ENCODE assay signal across 9 cellular contexts in the genomic region with DNA sequence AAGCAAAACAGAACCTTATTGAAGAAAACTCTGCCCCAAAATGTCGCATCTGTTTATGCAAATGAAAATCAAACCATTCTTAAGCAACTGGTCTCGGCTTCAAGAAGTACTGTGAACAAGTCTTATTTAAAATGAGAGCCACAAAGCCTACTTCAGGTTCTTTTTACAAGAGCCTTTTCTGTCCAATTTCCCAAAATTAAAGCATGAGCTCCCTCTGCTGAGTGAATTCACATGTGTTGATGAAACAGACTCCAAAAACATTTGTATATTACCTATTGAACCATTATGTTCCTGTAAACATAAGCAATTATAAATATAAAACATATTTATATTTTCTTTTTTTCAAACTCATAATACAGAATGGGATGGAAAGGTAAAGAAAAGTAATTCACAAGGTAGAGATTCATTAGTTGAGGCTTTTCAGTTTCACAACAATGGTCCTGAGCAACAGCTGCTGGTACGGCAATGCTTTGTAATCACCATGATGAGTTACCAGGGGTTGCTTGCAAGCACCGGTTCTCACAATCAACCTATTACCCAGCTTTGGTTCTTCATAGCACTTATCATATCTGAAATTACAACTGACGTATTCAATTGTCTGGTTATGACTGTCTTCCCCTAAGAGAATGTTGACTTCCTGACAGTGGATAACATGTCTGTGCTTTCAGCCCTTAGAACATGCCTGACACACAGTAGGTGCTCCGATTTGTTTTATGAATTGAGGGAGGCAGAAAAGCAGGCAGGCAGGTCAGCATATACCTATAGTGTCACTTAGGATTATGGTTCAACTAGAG.
A peak's percentile ranks its signal among the peaks of the same experiment; 100 is the strongest.
DNase-seq lines count a peak whose midpoint lies in the region; ATAC-seq, FAIRE-seq and TF ChIP-seq lines count a peak whose summit lies in the region.
"Had no signal": no experiment of that assay in that cellular context is flagged by ENCODE, and none has a peak within 500 bp of the region (broad histone marks: within the 10 kb centered on the region; RNA-seq: fewer than 3 reads in every experiment).

No MANE protein-coding gene starts in this region.

- peaks cover 3% of the 10 kb centered on the region in 2 donors for H3K36me3 Mint-ChIP-seq in activated T-cell treated with anti-CD3 and anti-CD28 coated beads, Interleukin-2, amount 50 U/mL, for 72 hours (ENCODE audit: insufficient read depth in 2 of 2)

- H3K9me3 ChIP-seq in BLaER1 treated with 17β-estradiol and CSF1 and Interleukin-3, amounts not matched to agents 10 nM and 100 nM (replicated peaks in 1 of 11), result no peaks in the 10 kb centered on the region

- 0 out of 22 replicates have a peak, but pooled peaks cover 0 to 9% (median 0%) of the 10 kb centered on the region in 11 experiments for H3K36me3 ChIP-seq in BLaER1 treated with 17β-estradiol and CSF1 and Interleukin-3, amounts not matched to agents 10 nM and 100 nM

- peaks cover 0 to 3% of the 10 kb centered on the region in 2 donors for H3K9me3 Mint-ChIP-seq in activated T-cell treated with anti-CD3 and anti-CD28 coated beads, Interleukin-2, amount 50 U/mL, for 72 hours

- TF ChIP-seq POLR2A in GM12892 (IDR thresholded peaks at IDR 0.05; ENCODE audit: low read depth, low read length), result no peak

- peak overlapping the region in 4 of 11 experiments; percentile 5 to 18 (median 15); a peak in 2 of 22 replicates for H3K27ac ChIP-seq in BLaER1 treated with 17β-estradiol and CSF1 and Interleukin-3, amounts not matched to agents 10 nM and 100 nM
- H3K27ac ChIP-seq: skin epidermis had no signal

- H3K9ac ChIP-seq in BLaER1 treated with 17β-estradiol and CSF1 and Interleukin-3, amounts not matched to agents 10 nM and 100 nM, result peak overlapping the region in 2 of 11 experiments; percentile 1 to 9; a peak in 1 of 22 replicates

- H3K27me3 Mint-ChIP-seq in activated T-cell treated with anti-CD3 and anti-CD28 coated beads, Interleukin-2, amount 50 U/mL, for 72 hours (ENCODE audit: low read depth), result peaks cover 6% of the 10 kb centered on the region

- peaks cover 16 to 98% (median 63%) of the 10 kb centered on the region in 10 experiments; a peak in 19 of 20 replicates for H3K4me1 ChIP-seq in BLaER1 treated with 17β-estradiol and CSF1 and Interleukin-3, amounts not matched to agents 10 nM and 100 nM

- DNase-seq in GM12892 (ENCODE audit: insufficient read length) (no peak), NCI-H2227 treated with DMSO at 0.1 percent for 48 hours (lab: John Stamatoyannopoulos, UW) (peak; percentile 65), glomerular endothelial cell (ENCODE audit: extremely low read depth, low read depth, low spot score) (peak; percentile 55), skeletal muscle cell (ENCODE audit: low read depth) (peak; percentile 34), NCI-H2029 treated with DMSO at 0.1 percent for 48 hours (lab: John Stamatoyannopoulos, UW) (no peak)
- DNase-seq in activated T-cell treated with anti-CD3 and anti-CD28 coated beads, Interleukin-2, amount 50 U/mL, for 72 hours, result peak; percentile 51 to 60
- no peak for DNase-seq in activated CD8-positive, alpha-beta memory T cell treated with anti-CD3 and anti-CD28 coated beads, Interleukin-2, amount 50 U/mL, for 4 hours

- peak; percentile 17 for FAIRE-seq in GM12892 (lab: Jason Lieb, UNC)

- H3K4me1 Mint-ChIP-seq in activated T-cell treated with anti-CD3 and anti-CD28 coated beads, Interleukin-2, amount 50 U/mL, for 72 hours (ENCODE audit: low read depth), result peaks cover 87% of the 10 kb centered on the region

- H3K27ac Mint-ChIP-seq in activated T-cell treated with anti-CD3 and anti-CD28 coated beads, Interleukin-2, amount 50 U/mL, for 72 hours, result peak overlapping the region; percentile 95

- ATAC-seq in activated T-cell treated with anti-CD3 and anti-CD28 coated beads, Interleukin-2, amount 50 U/mL, for 72 hours (replicated peaks in 1 of 2), result peak; percentile 85 to 86

- no peaks in the 10 kb centered on the region; a peak in 1 of 22 replicates for H4K20me1 ChIP-seq in BLaER1 treated with 17β-estradiol and CSF1 and Interleukin-3, amounts not matched to agents 10 nM and 100 nM

- H3K4me3 Mint-ChIP-seq in activated T-cell treated with anti-CD3 and anti-CD28 coated beads, Interleukin-2, amount 50 U/mL, for 72 hours, result peak overlapping the region; percentile 52 to 81

- no peaks in the 10 kb centered on the region for H3K27me3 ChIP-seq in BLaER1 treated with 17β-estradiol and CSF1 and Interleukin-3, amounts not matched to agents 10 nM and 100 nM

- no peak overlapping the region for H3K4me3 ChIP-seq in BLaER1 treated with 17β-estradiol and CSF1 and Interleukin-3, amounts not matched to agents 10 nM and 100 nM
- H3K4me3 ChIP-seq in skeletal muscle cell (ENCODE audit: low read depth, low read length), result no peak overlapping the region
- H3K4me3 ChIP-seq: skin epidermis had no signal

- H3K4me2 ChIP-seq in BLaER1 treated with 17β-estradiol and CSF1 and Interleukin-3, amounts not matched to agents 10 nM and 100 nM, result peak overlapping the region in 7 of 11 experiments; percentile 3 to 69 (median 32); a peak in 10 of 22 replicates

Comparison
In these comparisons a context has a peak if more than half of its experiments do, and no peak if none do; other contexts are left out.
1. DNase-seq: peak in NCI-H2227 treated with DMSO at 0.1 percent for 48 hours (single experiment), activated T-cell treated with anti-CD3 and anti-CD28 coated beads, Interleukin-2, amount 50 U/mL, for 72 hours (2 of 2), glomerular endothelial cell (single experiment) and skeletal muscle cell (single experiment); none in GM12892 (single experiment), NCI-H2029 treated with DMSO at 0.1 percent for 48 hours (single experiment) and activated CD8-positive, alpha-beta memory T cell treated with anti-CD3 and anti-CD28 coated beads, Interleukin-2, amount 50 U/mL, for 4 hours (single experiment).